18 cellular contexts compared by ENCODE assay signal in genomic region chr6:156449128-156449527, GRCh38.
DNase-seq lines count a peak whose midpoint lies in the region; ATAC-seq, FAIRE-seq and TF ChIP-seq lines count a peak whose summit lies in the region.
"Had no signal": no experiment of that assay in that cellular context is flagged by ENCODE, and none has a peak within 500 bp of the region (broad histone marks: within the 10 kb centered on the region; RNA-seq: fewer than 3 reads in every experiment).

No MANE protein-coding gene starts in this region.

- no peaks in the 10 kb centered on the region for H3K79me2 ChIP-seq in astrocyte (ENCODE audit: insufficient read depth, low read length)
- H3K79me2 ChIP-seq in keratinocyte (ENCODE audit: control insufficient read depth, insufficient read depth, low read length): no peaks in the 10 kb centered on the region

- peaks cover 6% of the 10 kb centered on the region for H3K27me3 Mint-ChIP-seq in astrocyte (ENCODE audit: low read depth, unreplicated experiment)

- H3K9me3 Mint-ChIP-seq in astrocyte (ENCODE audit: unreplicated experiment): no peaks in the 10 kb centered on the region

- TF ChIP-seq CTCF in astrocyte (IDR thresholded peaks at IDR 0.05; ENCODE audit: insufficient read depth, low read depth, low read length) (no peak), keratinocyte (optimal IDR thresholded peaks at IDR 0.05 in 1 of 3, IDR thresholded peaks at IDR 0.05 in 1 of 3, conservative IDR thresholded peaks at IDR 0.05 in 1 of 3; ENCODE audit: extremely low read depth in 1 of 3, insufficient read depth in 2 of 3, low read length in 3 of 3) (peak in 1 of 3 experiments; percentile 24)

- peak overlapping the region; percentile 17 for H3K4me3 Mint-ChIP-seq in astrocyte (ENCODE audit: unreplicated experiment)
- H3K4me3 Mint-ChIP-seq: activated CD8-positive, alpha-beta memory T cell treated with anti-CD3 and anti-CD28 coated beads, Interleukin-2, amount 10 ng/mL, durations not matched to agents 7 days and 5 days; HFFc6 had no signal

- no peak overlapping the region for H3K4me3 ChIP-seq in astrocyte (ENCODE audit: insufficient read depth, low read depth, low read length)
- no peak overlapping the region for H3K4me3 ChIP-seq in keratinocyte (ENCODE audit: control insufficient read depth in 2 of 3, extremely low read depth in 1 of 3, insufficient read depth in 2 of 3, low read depth in 1 of 3, low read length in 3 of 3)
- H3K4me3 ChIP-seq: colonic mucosa, gastroesophageal sphincter, lung, ovary, testis had no signal

- no peak overlapping the region for H2AFZ ChIP-seq in astrocyte (ENCODE audit: low read depth, low read length)
- no peak overlapping the region for H2AFZ ChIP-seq in keratinocyte (ENCODE audit: control insufficient read depth, low read length)

- H3K27ac ChIP-seq in astrocyte (ENCODE audit: low read depth, low read length): no peak overlapping the region
- H3K27ac ChIP-seq in keratinocyte (ENCODE audit: control insufficient read depth, insufficient read depth, low read length): no peak overlapping the region
- H3K27ac ChIP-seq: colonic mucosa, gastroesophageal sphincter, ovary, testis had no signal

- no peaks in the 10 kb centered on the region for H3K4me1 ChIP-seq in astrocyte (ENCODE audit: insufficient read depth, low read length)
- peaks cover 6% of the 10 kb centered on the region for H3K4me1 ChIP-seq in keratinocyte (ENCODE audit: control insufficient read depth, extremely low read depth, insufficient read depth, low read length)
- H3K4me1 ChIP-seq: colonic mucosa, gastroesophageal sphincter, testis had no signal

- H4K20me1 ChIP-seq in astrocyte (ENCODE audit: insufficient read depth, low read length): no peaks in the 10 kb centered on the region
- no peaks in the 10 kb centered on the region for H4K20me1 ChIP-seq in keratinocyte (ENCODE audit: control insufficient read depth, extremely low read depth, insufficient read depth, low read length)

- H3K4me1 Mint-ChIP-seq in astrocyte (ENCODE audit: low read depth, unreplicated experiment): peaks cover 8% of the 10 kb centered on the region
- H3K4me1 Mint-ChIP-seq: activated CD8-positive, alpha-beta memory T cell treated with anti-CD3 and anti-CD28 coated beads, Interleukin-2, amount 10 ng/mL, durations not matched to agents 7 days and 5 days had no signal

- dilution Hi-C loops in keratinocyte (cut with MboI; ENCODE audit: extremely low pct_ligation_motif_present, low sequenced_read_pairs): no loop called here

- DNase-seq in DMS 273 treated with DMSO at 0.1 percent for 48 hours (lab: John Stamatoyannopoulos, UW) (peak; percentile 45), NCI-H1105 treated with DMSO at 0.1 percent for 48 hours (lab: John Stamatoyannopoulos, UW) (peak; percentile 64), astrocyte (ENCODE audit: low read depth) (no peak), keratinocyte (ENCODE audit: low read depth, low spot score) (no peak), anterior cingulate cortex (lab: John Stamatoyannopoulos, UW) (no peak)
- DNase-seq: activated CD8-positive, alpha-beta memory T cell treated with anti-CD3 and anti-CD28 coated beads, Interleukin-2, amount 10 ng/mL, durations not matched to agents 7 days and 5 days; amniotic stem cell; colonic mucosa; HFFc6; NCI-H2081 treated with DMSO at 0.1 percent for 48 hours; ovary; T-helper 9 cell; testis had no signal

- no peaks in the 10 kb centered on the region for H3K36me3 Mint-ChIP-seq in astrocyte (ENCODE audit: low read depth, unreplicated experiment)
- H3K36me3 Mint-ChIP-seq: activated CD8-positive, alpha-beta memory T cell treated with anti-CD3 and anti-CD28 coated beads, Interleukin-2, amount 10 ng/mL, durations not matched to agents 7 days and 5 days had no signal

- no peak overlapping the region for H3K27ac Mint-ChIP-seq in astrocyte (ENCODE audit: unreplicated experiment)
- H3K27ac Mint-ChIP-seq: activated CD8-positive, alpha-beta memory T cell treated with anti-CD3 and anti-CD28 coated beads, Interleukin-2, amount 10 ng/mL, durations not matched to agents 7 days and 5 days; HFFc6 had no signal

- H3K36me3 ChIP-seq in astrocyte (ENCODE audit: insufficient read depth, low read length) (no peaks in the 10 kb centered on the region), keratinocyte (ENCODE audit: control insufficient read depth in 2 of 2, extremely low read depth in 1 of 2, insufficient read depth in 2 of 2, low read length in 2 of 2) (no peaks in the 10 kb centered on the region)
- H3K36me3 ChIP-seq: colonic mucosa, gastroesophageal sphincter, ovary had no signal

- H3K4me2 ChIP-seq in astrocyte (ENCODE audit: low read length) (no peak overlapping the region), keratinocyte (ENCODE audit: control insufficient read depth, extremely low read depth, insufficient read depth, low read depth, low read length) (no peak overlapping the region)

- no peaks in the 10 kb centered on the region for H3K9me1 ChIP-seq in keratinocyte (ENCODE audit: control insufficient read depth, extremely low read depth, insufficient read depth, low read length)

- no peaks in the 10 kb centered on the region for H3K27me3 ChIP-seq in astrocyte (ENCODE audit: insufficient read depth, low read length)
- no peaks in the 10 kb centered on the region for H3K27me3 ChIP-seq in keratinocyte (ENCODE audit: control insufficient read depth, extremely low read depth, insufficient read depth, low read length)
- H3K27me3 ChIP-seq: colonic mucosa, gastroesophageal sphincter, ovary, testis had no signal

- no peaks in the 10 kb centered on the region for H3K9me3 ChIP-seq in astrocyte (ENCODE audit: insufficient read depth, low read depth, low read length)
- no peaks in the 10 kb centered on the region for H3K9me3 ChIP-seq in keratinocyte (ENCODE audit: control insufficient read depth, low read depth, low read length)
- H3K9me3 ChIP-seq: colonic mucosa, gastroesophageal sphincter, ovary, testis had no signal

- H3K9ac ChIP-seq in astrocyte (ENCODE audit: low read length) (no peak overlapping the region), keratinocyte (ENCODE audit: control insufficient read depth, extremely low read depth, insufficient read depth, low read length) (no peak overlapping the region)

- FAIRE-seq in astrocyte (lab: Jason Lieb, UNC) (no peak), keratinocyte (lab: Jason Lieb, UNC) (peak; percentile 73)

- ATAC-seq in HG03025 (IDR thresholded peaks at IDR 0.05; ENCODE audit: low FRiP score, unreplicated experiment) (no peak), HG02885 (IDR thresholded peaks at IDR 0.05; ENCODE audit: poor library complexity, unreplicated experiment) (no peak), HG03097 (IDR thresholded peaks at IDR 0.05; ENCODE audit: low FRiP score, unreplicated experiment) (no peak)
- ATAC-seq: activated CD8-positive, alpha-beta memory T cell treated with anti-CD3 and anti-CD28 coated beads, Interleukin-2, amount 10 ng/mL, durations not matched to agents 7 days and 5 days; gastroesophageal sphincter had no signal

Comparison
In these comparisons a context has a peak if more than half of its experiments do, and no peak if none do; other contexts are left out.
1. DNase-seq: peak in DMS 273 treated with DMSO at 0.1 percent for 48 hours (single experiment) and NCI-H1105 treated with DMSO at 0.1 percent for 48 hours (single experiment); none in astrocyte (single experiment), keratinocyte (single experiment) and anterior cingulate cortex (0 of 58).